In the genomic region with DNA sequence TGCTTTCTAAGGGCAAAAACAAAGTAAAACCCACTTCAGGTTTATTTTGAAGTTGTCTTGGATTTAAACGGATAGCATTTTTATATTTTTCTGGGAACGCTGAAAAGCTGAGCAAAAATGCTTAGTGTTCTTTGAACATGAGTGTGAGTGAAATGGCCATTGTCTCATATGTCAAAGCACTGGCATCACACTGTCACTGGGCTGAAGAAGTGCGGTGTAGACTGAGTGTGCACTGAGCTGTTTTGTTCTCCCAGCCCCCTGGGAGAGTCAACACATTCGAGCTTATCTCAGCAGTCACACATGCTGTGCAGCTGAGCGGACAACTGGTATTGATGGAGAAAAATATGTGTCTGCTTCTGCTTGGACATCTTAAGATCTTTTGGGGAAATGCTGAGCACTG, we compare ENCODE assay signal across 23 cellular contexts.
DNase-seq lines count a peak whose midpoint lies in the region; TF ChIP-seq lines count a peak whose summit lies in the region.
"Had no signal": no experiment of that assay in that cellular context is flagged by ENCODE, and none has a peak within 500 bp of the region (broad histone marks: within the 10 kb centered on the region; RNA-seq: fewer than 3 reads in every experiment).

No MANE protein-coding gene starts in this region.

- no peaks in the 10 kb centered on the region for H3K36me3 Mint-ChIP-seq in activated CD4-positive, alpha-beta T cell treated with anti-CD3 and anti-CD28 coated beads, Interleukin-2, amount 10 ng/mL, durations not matched to agents 24 days and 14 days (ENCODE audit: low read depth)
- H3K36me3 Mint-ChIP-seq: CD4-positive, CD25-positive, alpha-beta regulatory T cell had no signal

- H3K9me2 ChIP-seq in neural cell (ENCODE audit: insufficient read depth, low read length): no peaks in the 10 kb centered on the region
- H3K9me2 ChIP-seq: SK-N-SH had no signal

- no peak overlapping the region for H3K4me3 Mint-ChIP-seq in activated CD4-positive, alpha-beta T cell treated with anti-CD3 and anti-CD28 coated beads, Interleukin-2, amount 10 ng/mL, durations not matched to agents 24 days and 14 days
- H3K4me3 Mint-ChIP-seq: CD4-positive, CD25-positive, alpha-beta regulatory T cell had no signal

- TF ChIP-seq EP300 in neural cell (conservative IDR thresholded peaks at IDR 0.05; ENCODE audit: poor library complexity, severe bottlenecking): peak; percentile 85

- H3K27me3 Mint-ChIP-seq in activated CD4-positive, alpha-beta T cell treated with anti-CD3 and anti-CD28 coated beads, Interleukin-2, amount 10 ng/mL, durations not matched to agents 24 days and 14 days: peaks cover 24% of the 10 kb centered on the region

- no peak for TF ChIP-seq CTCF in neural cell (IDR thresholded peaks at IDR 0.05; ENCODE audit: poor library complexity, severe bottlenecking)

- no peak overlapping the region for H3K27ac Mint-ChIP-seq in activated CD4-positive, alpha-beta T cell treated with anti-CD3 and anti-CD28 coated beads, Interleukin-2, amount 10 ng/mL, durations not matched to agents 24 days and 14 days

- TF ChIP-seq RAD21 in neural cell (conservative IDR thresholded peaks at IDR 0.05): no peak

- H3K9ac ChIP-seq in neural cell (ENCODE audit: low read length): no peak overlapping the region
- H3K9ac ChIP-seq: SK-N-SH had no signal

- no peaks in the 10 kb centered on the region for H4K20me1 ChIP-seq in neural cell (ENCODE audit: insufficient read depth)

- H3F3A ChIP-seq in neural cell (ENCODE audit: insufficient read depth, low read length, poor library complexity, severe bottlenecking): no peaks in the 10 kb centered on the region

- peak overlapping the region; percentile 51 for H3K27ac ChIP-seq in neural cell (ENCODE audit: low read length)
- H3K27ac ChIP-seq: A549, PC-9, RWPE1 had no signal

- H3K9me3 ChIP-seq in neural cell (ENCODE audit: low read length): no peaks in the 10 kb centered on the region
- H3K9me3 ChIP-seq: A549, SK-N-SH had no signal

- intact Hi-C loops in activated CD4-positive, alpha-beta T cell treated with anti-CD3 and anti-CD28 coated beads, Interleukin-2, amount 10 ng/mL, durations not matched to agents 24 days and 14 days (cut with micrococcal nuclease): loop anchor here (10.0 kb wide), 2 partner anchors 77 to 857 kb away; partner anchors contain the start of gene ARHGEF12
- intact Hi-C loops in posterior cingulate gyrus (cut with DNase I): loop anchor here (5.0 kb wide), 1 partner anchor 679 kb away; the partner anchor contains the start of gene GRIK4

- DNase-seq in activated CD4-positive, alpha-beta T cell treated with anti-CD3 and anti-CD28 coated beads, Interleukin-2, amount 10 ng/mL, durations not matched to agents 24 days and 14 days: peak; percentile 27
- DNase-seq in activated CD4-positive, alpha-beta T cell treated with anti-CD3 and anti-CD28 coated beads, Interleukin-2, amount 50 U/mL, for 48 hours: no peak
- DNase-seq in NCI-H345 (lab: John Stamatoyannopoulos, UW) (peak; percentile 38), retina (peak; percentile 34), glomerular visceral epithelial cell (ENCODE audit: extremely low spot score) (no peak), posterior cingulate gyrus (no peak)
- no peak for DNase-seq in activated CD8-positive, alpha-beta memory T cell treated with anti-CD3 and anti-CD28 coated beads, Interleukin-2, amount 50 U/mL, for 4 hours
- DNase-seq: CD4-positive, CD25-positive, alpha-beta regulatory T cell; COR-L47; DMS79; H7; Karpas-422; MV-4-11; NCI-H1436; NCI-H2029 treated with DMSO at 0.1 percent for 48 hours; NCI-H510A treated with DMSO at 0.1 percent for 48 hours; NCI-H748 treated with DMSO at 0.1 percent for 48 hours; PC-9; SIG-M5; SK-N-SH had no signal

- no peaks in the 10 kb centered on the region for H3K9me3 Mint-ChIP-seq in activated CD4-positive, alpha-beta T cell treated with anti-CD3 and anti-CD28 coated beads, Interleukin-2, amount 10 ng/mL, durations not matched to agents 24 days and 14 days

- no peaks in the 10 kb centered on the region for H3K79me2 ChIP-seq in neural cell (replicated peaks; ENCODE audit: insufficient read depth, low read length)

- H2AFZ ChIP-seq in neural cell (ENCODE audit: low read depth, low read length): no peak overlapping the region
- H2AFZ ChIP-seq: PC-9 had no signal

- H3K4me3 ChIP-seq in neural cell (ENCODE audit: low read length): no peak overlapping the region
- H3K4me3 ChIP-seq: A549, PC-9 had no signal

- no peaks in the 10 kb centered on the region for H3K4me1 Mint-ChIP-seq in activated CD4-positive, alpha-beta T cell treated with anti-CD3 and anti-CD28 coated beads, Interleukin-2, amount 10 ng/mL, durations not matched to agents 24 days and 14 days

- no peaks in the 10 kb centered on the region for H3K36me3 ChIP-seq in neural cell (ENCODE audit: insufficient read depth, low read length)

- no peaks in the 10 kb centered on the region for H3K27me3 ChIP-seq in neural cell (ENCODE audit: insufficient read depth, low read depth, low read length)

- no peak overlapping the region for H3K4me2 ChIP-seq in neural cell (ENCODE audit: low read length)
- H3K4me2 ChIP-seq: A549, PC-9, SK-N-SH had no signal

TF ChIP-seq in neural cell, 6 proteins besides CTCF, POLR2A, EP300 and RAD21:
- TF ChIP-seq TAF1 (IDR thresholded peaks at IDR 0.05; ENCODE audit: low read depth): no peak
- TF ChIP-seq POLR2AphosphoS5 (IDR thresholded peaks at IDR 0.05): peak; percentile 50
TF ChIP-seq in neural cell: peak in this region for 1.

Comparison
In these comparisons a context has a peak if more than half of its experiments do, and no peak if none do; other contexts are left out.
1. DNase-seq: peak in activated CD4-positive, alpha-beta T cell treated with anti-CD3 and anti-CD28 coated beads, Interleukin-2, amount 10 ng/mL, durations not matched to agents 24 days and 14 days (single experiment), NCI-H345 (single experiment) and retina (single experiment); none in activated CD4-positive, alpha-beta T cell treated with anti-CD3 and anti-CD28 coated beads, Interleukin-2, amount 50 U/mL, for 48 hours (0 of 2), glomerular visceral epithelial cell (single experiment), posterior cingulate gyrus (0 of 10) and activated CD8-positive, alpha-beta memory T cell treated with anti-CD3 and anti-CD28 coated beads, Interleukin-2, amount 50 U/mL, for 4 hours (single experiment).